In the genomic region with DNA sequence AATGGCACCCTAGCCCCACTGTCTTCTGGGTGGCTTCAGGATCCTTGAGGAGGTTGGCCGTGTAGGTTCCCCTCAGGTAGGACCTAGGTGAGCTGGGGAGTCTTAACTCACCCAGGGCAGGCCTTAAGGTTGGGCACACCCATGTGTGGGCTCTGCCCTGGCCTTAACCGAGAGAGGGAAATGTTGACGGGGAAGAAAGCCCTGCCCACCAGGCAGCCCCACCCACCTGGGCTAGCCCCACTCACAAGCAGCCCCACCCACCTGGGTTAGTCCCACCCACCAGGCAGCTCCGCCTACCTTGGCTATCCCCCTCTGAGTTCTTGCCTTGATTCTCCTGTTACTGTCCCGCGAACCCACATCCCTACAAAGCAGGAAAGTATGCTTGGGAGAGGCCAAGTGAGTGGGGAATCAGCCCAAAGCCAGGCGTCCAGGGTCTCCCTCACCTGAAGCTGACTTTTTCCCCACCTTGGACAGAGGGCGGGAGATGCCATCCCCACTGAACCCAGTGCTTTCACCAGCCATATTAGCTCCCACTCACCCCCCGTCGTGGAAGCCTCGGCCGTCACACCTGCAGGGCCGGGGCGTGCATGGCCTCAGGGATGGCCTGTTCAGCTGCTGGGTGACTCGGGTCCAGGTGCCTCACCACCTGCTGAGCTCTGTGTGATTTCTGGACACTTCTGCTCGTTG, we compare ENCODE assay signal across 8 cellular contexts. TPM values are rescaled to one million over a fixed set of nuclear protein-coding genes. Genes with fewer than 3 reads are reported as not detected.
DNase-seq lines count a peak whose midpoint lies in the region; ATAC-seq, FAIRE-seq and TF ChIP-seq lines count a peak whose summit lies in the region.

A gene (plus strand): TSS at position 337 of the 687 bp plus-strand sequence. CDS start 1,200 bp downstream, outside the sequence.

- no peak within 1 kb of the TSS for H3K27ac ChIP-seq in keratinocyte (ENCODE audit: control insufficient read depth, insufficient read depth, low read length)

- no peak within 1 kb of the TSS for H2AFZ ChIP-seq in keratinocyte (ENCODE audit: control insufficient read depth, low read length)

- no peaks in the 10 kb centered on the region for H4K20me1 ChIP-seq in keratinocyte (ENCODE audit: control insufficient read depth, extremely low read depth, insufficient read depth, low read length)

- peaks cover 49% of the 10 kb centered on the region for H3K4me1 Mint-ChIP-seq in Calu3 (ENCODE audit: low read depth, unreplicated experiment)
- peaks cover 16 to 49% (median 46%) of the 10 kb centered on the region in 3 donors for H3K4me1 Mint-ChIP-seq in IgD-negative memory B cell
- H3K4me1 Mint-ChIP-seq in activated CD4-positive, alpha-beta memory T cell treated with anti-CD3 and anti-CD28 coated beads for 36 hours (ENCODE audit: low read depth), result peaks cover 38% of the 10 kb centered on the region

- TF ChIP-seq CTCF in Calu3 (IDR thresholded peaks at IDR 0.05; ENCODE audit: unreplicated experiment) (no peak), keratinocyte (optimal IDR thresholded peaks at IDR 0.05 in 1 of 3, IDR thresholded peaks at IDR 0.05 in 1 of 3, conservative IDR thresholded peaks at IDR 0.05 in 1 of 3; ENCODE audit: extremely low read depth in 1 of 3, insufficient read depth in 2 of 3, low read length in 3 of 3) (no peak)

- H3K27ac Mint-ChIP-seq in Calu3 (ENCODE audit: unreplicated experiment) (peak within 1 kb of the TSS; percentile 98), IgD-negative memory B cell (peak within 1 kb of the TSS in 2 of 3 donors; percentile 63 to 84)
- no peak within 1 kb of the TSS for H3K27ac Mint-ChIP-seq in activated CD4-positive, alpha-beta memory T cell treated with anti-CD3 and anti-CD28 coated beads for 36 hours

- H3K9me3 ChIP-seq in keratinocyte (ENCODE audit: control insufficient read depth, low read depth, low read length), result no peaks in the 10 kb centered on the region

- peaks cover 62% of the 10 kb centered on the region for H3K36me3 Mint-ChIP-seq in Calu3 (ENCODE audit: insufficient read depth, unreplicated experiment)
- H3K36me3 Mint-ChIP-seq in IgD-negative memory B cell, result no peaks in the 10 kb centered on the region
- no peaks in the 10 kb centered on the region for H3K36me3 Mint-ChIP-seq in activated CD4-positive, alpha-beta memory T cell treated with anti-CD3 and anti-CD28 coated beads for 36 hours

- FAIRE-seq in keratinocyte (lab: Jason Lieb, UNC), result no peak

- H3K4me2 ChIP-seq in keratinocyte (ENCODE audit: control insufficient read depth, extremely low read depth, insufficient read depth, low read depth, low read length), result peak within 1 kb of the TSS; percentile 29

- H3K9me3 Mint-ChIP-seq in Calu3 (ENCODE audit: low read depth, unreplicated experiment) (no peaks in the 10 kb centered on the region), IgD-negative memory B cell (no peaks in the 10 kb centered on the region)
- no peaks in the 10 kb centered on the region for H3K9me3 Mint-ChIP-seq in activated CD4-positive, alpha-beta memory T cell treated with anti-CD3 and anti-CD28 coated beads for 36 hours

- intact Hi-C loops in Calu3 (cut with micrococcal nuclease; ENCODE audit: unreplicated experiment), result no loop called here
- intact Hi-C loops in activated CD4-positive, alpha-beta memory T cell treated with anti-CD3 and anti-CD28 coated beads for 36 hours (cut with micrococcal nuclease), result loop anchor here (2.0 kb wide), 1 partner anchor 193 kb away; no protein-coding TSS in a partner anchor

- DNase-seq in Calu3, result peak; percentile 93
- DNase-seq in activated CD4-positive, alpha-beta memory T cell treated with anti-CD3 and anti-CD28 coated beads for 36 hours, result peak; percentile 57
- no peak for DNase-seq in keratinocyte (ENCODE audit: low read depth, low spot score)
- DNase-seq in SHP77 (lab: John Stamatoyannopoulos, UW), result no peak

- no peaks in the 10 kb centered on the region for H3K27me3 ChIP-seq in keratinocyte (ENCODE audit: control insufficient read depth, extremely low read depth, insufficient read depth, low read length)

- peak within 1 kb of the TSS in 1 of 3 experiments; percentile 1 for H3K4me3 ChIP-seq in keratinocyte (ENCODE audit: control insufficient read depth in 2 of 3, extremely low read depth in 1 of 3, insufficient read depth in 2 of 3, low read depth in 1 of 3, low read length in 3 of 3)

- dilution Hi-C loops in keratinocyte (cut with MboI; ENCODE audit: extremely low pct_ligation_motif_present, low sequenced_read_pairs), result no loop called here

- POLR2A ChIA-PET in activated CD4-positive, alpha-beta memory T cell treated with anti-CD3 and anti-CD28 coated beads for 36 hours (lab: Charles Lee), result no interaction called here

- no peak within 1 kb of the TSS for H3K9ac ChIP-seq in keratinocyte (ENCODE audit: control insufficient read depth, extremely low read depth, insufficient read depth, low read length)

- no peak for ATAC-seq in HG02571 (IDR thresholded peaks at IDR 0.05; ENCODE audit: unreplicated experiment)
- no peak for ATAC-seq in HG03108 (IDR thresholded peaks at IDR 0.05; ENCODE audit: unreplicated experiment)
- no peak for ATAC-seq in HG03460 (IDR thresholded peaks at IDR 0.05; ENCODE audit: unreplicated experiment)

- H3K79me2 ChIP-seq in keratinocyte (ENCODE audit: control insufficient read depth, insufficient read depth, low read length), result no peaks in the 10 kb centered on the region

- H3K27me3 Mint-ChIP-seq in Calu3 (ENCODE audit: unreplicated experiment) (no peaks in the 10 kb centered on the region), IgD-negative memory B cell (no peaks in the 10 kb centered on the region)
- H3K27me3 Mint-ChIP-seq in activated CD4-positive, alpha-beta memory T cell treated with anti-CD3 and anti-CD28 coated beads for 36 hours, result no peaks in the 10 kb centered on the region

- H3K4me3 Mint-ChIP-seq in Calu3 (ENCODE audit: low read depth, unreplicated experiment), result peak within 1 kb of the TSS; percentile 97
- H3K4me3 Mint-ChIP-seq in IgD-negative memory B cell, result peak within 1 kb of the TSS in 3 of 4 donors; percentile 13 to 85 (median 72)
- H3K4me3 Mint-ChIP-seq in activated CD4-positive, alpha-beta memory T cell treated with anti-CD3 and anti-CD28 coated beads for 36 hours, result no peak within 1 kb of the TSS

- H3K4me1 ChIP-seq in keratinocyte (ENCODE audit: control insufficient read depth, extremely low read depth, insufficient read depth, low read length), result peaks cover 36% of the 10 kb centered on the region

- no TSS peak for BruUV-seq in Calu3 (replicated peaks; lab: Mats Ljungman, UMichigan)

- CTCF ChIA-PET in Calu3 (lab: Charles Lee), result interaction anchor here (0.6 to 3.8 kb wide), 14 partner anchors 12 to 350 kb away, joined by 3 to 22 read pairs (median 4); no protein-coding TSS in a partner anchor
- CTCF ChIA-PET in activated CD4-positive, alpha-beta memory T cell treated with anti-CD3 and anti-CD28 coated beads for 36 hours (lab: Charles Lee), result interaction anchor here (0.5 to 2.3 kb wide), 7 partner anchors 50 to 979 kb away, joined by 3 to 19 read pairs (median 5); no protein-coding TSS in a partner anchor

- peaks cover 3% of the 10 kb centered on the region for H3K9me1 ChIP-seq in keratinocyte (ENCODE audit: control insufficient read depth, extremely low read depth, insufficient read depth, low read length)

- no peaks in the 10 kb centered on the region for H3K36me3 ChIP-seq in keratinocyte (ENCODE audit: control insufficient read depth in 2 of 2, extremely low read depth in 1 of 2, insufficient read depth in 2 of 2, low read length in 2 of 2)

RNA-seq across cellular contexts. Expression of the gene that starts here (rescaled TPM):
- 79.9 and 98.4 TPM in 2 replicates for total RNA-seq in Calu3 (2022)
- polyA plus RNA-seq in IgD-negative memory B cell (1.4 TPM), keratinocyte (1.4 to 2.7 TPM (median 1.5 TPM) in 3 replicates)
- under 1 TPM in 1 of 2 experiments, not detected in 1; 0.14 TPM for total RNA-seq in activated CD4-positive, alpha-beta memory T cell treated with anti-CD3 and anti-CD28 coated beads for 36 hours
- polyA plus RNA-seq in keratinocyte (2011; ENCODE audit: low read depth), result 0.19 TPM
- polyA plus RNA-seq in keratinocyte (2011; cell fraction: cytosol; rRNA removed), result 0.51 and 1.0 TPM in 2 replicates
- polyA plus RNA-seq in keratinocyte (2011; cell fraction: nucleus; rRNA removed), result 0.90 and 1.2 TPM in 2 replicates
- polyA plus RNA-seq in keratinocyte (2012; ENCODE audit: low replicate concordance), result 0.31 and 3.1 TPM in 2 replicates
- polyA minus RNA-seq in keratinocyte, result 0.74 to 6.2 TPM (median 0.89 TPM) in 3 replicates
- not detected for polyA minus RNA-seq in keratinocyte (2011; cell fraction: cytosol; rRNA and poly(A)+ RNA removed)
- 0.74 TPM in 1 of 2 replicates, not detected in the other for polyA minus RNA-seq in keratinocyte (2011; cell fraction: nucleus; rRNA and poly(A)+ RNA removed)

Comparison
In these comparisons a context has a peak if more than half of its experiments do, and no peak if none do; other contexts are left out.
1. RNA of the gene that starts here (total RNA-seq): 79.9 to 98.4 TPM in Calu3; 0.14 TPM in activated CD4-positive, alpha-beta memory T cell treated with anti-CD3 and anti-CD28 coated beads for 36 hours; every median in the first group is over 10 times any median in the second.
2. Peak in DNase-seq in activated CD4-positive, alpha-beta memory T cell treated with anti-CD3 and anti-CD28 coated beads for 36 hours; RNA of the gene not detected or under 1 TPM.